Comparison of ENCODE assay signal across 29 cellular contexts in the genomic region with DNA sequence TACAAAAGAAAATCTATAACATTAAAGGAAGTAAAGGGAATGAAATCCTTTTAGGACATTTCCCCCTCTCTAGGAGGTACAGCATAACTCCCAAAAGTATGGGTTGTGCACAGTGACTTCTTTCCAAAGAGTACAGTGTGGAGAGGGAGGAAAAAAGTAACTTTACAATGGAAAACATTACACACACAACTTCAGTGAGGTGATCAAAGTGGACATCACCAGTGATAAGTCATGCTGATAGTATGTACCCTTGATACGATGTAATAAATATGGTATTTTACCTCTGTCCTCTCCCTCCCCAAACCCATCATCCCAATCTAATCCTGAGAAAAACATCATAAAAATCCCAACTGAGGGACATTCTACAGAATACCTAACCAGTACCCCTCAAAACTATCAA. TPM values are rescaled to one million over a fixed set of nuclear protein-coding genes. Genes with fewer than 3 reads are reported as not detected.
"Had no signal": no experiment of that assay in that cellular context is flagged by ENCODE, and none has a peak within 500 bp of the region (broad histone marks: within the 10 kb centered on the region; RNA-seq: fewer than 3 reads in every experiment).

No MANE protein-coding gene starts in this region.

- H3K36me3 ChIP-seq: ascending aorta, esophagus muscularis mucosa, heart right ventricle, pancreas, prostate gland, thoracic aorta had no signal

- H3K4me1 ChIP-seq: prostate gland had no signal

- H3K27ac ChIP-seq: ascending aorta, heart right ventricle, pancreas, prostate gland, thoracic aorta had no signal

- H3K9me3 ChIP-seq: ascending aorta, esophagus muscularis mucosa, heart right ventricle, pancreas, prostate gland, thoracic aorta had no signal

- ATAC-seq: heart right ventricle; left cardiac atrium; naive thymus-derived CD8-positive, alpha-beta T cell; pancreas; sciatic nerve had no signal

- H3K4me3 ChIP-seq: ascending aorta, esophagus muscularis mucosa, heart right ventricle, pancreas, prostate gland, skin epidermis, thoracic aorta had no signal

- H3K27me3 ChIP-seq: ascending aorta, esophagus muscularis mucosa, heart right ventricle, pancreas had no signal

- DNase-seq: activated CD4-positive, alpha-beta T cell treated with anti-CD3 and anti-CD28 coated beads for 4 hours; activated CD4-positive, alpha-beta T cell treated with anti-CD3 and anti-CD28 coated beads, Interleukin-2, amount 50 U/mL, for 4 hours; activated CD4-positive, CD25-positive, alpha-beta regulatory T cell; activated gamma-delta T cell; activated naive CD4-positive, alpha-beta T cell treated with anti-CD3 and anti-CD28 coated beads, Interleukin-2, amount 10 ng/mL, durations not matched to agents 7 days and 5 days; activated naive CD8-positive, alpha-beta T cell treated with anti-CD3 and anti-CD28 coated beads, Interleukin-2, amount 10 ng/mL, durations not matched to agents 7 days and 5 days; activated T-cell treated with anti-CD3 and anti-CD28 coated beads for 4 hours; central memory CD4-positive, alpha-beta T cell; endodermal cell; foreskin melanocyte; heart right ventricle; left cardiac atrium; naive thymus-derived CD8-positive, alpha-beta T cell; nucleus accumbens; pancreas; retina; stimulated activated CD4-positive, alpha-beta T cell treated with anti-CD3 and anti-CD28 coated beads, Interleukin-12 subunit alpha, Interleukin-12 subunit beta, amount 100 ng/mL, for 4 hours; stimulated activated CD4-positive, alpha-beta T cell treated with anti-CD3 and anti-CD28 coated beads, Interleukin-4, amount 100 ng/mL, for 1 hour; trophoblast cell had no signal

RNA-seq across cellular contexts. Expression of gene PLD1, which starts 10.8 kb away (rescaled TPM):
- polyA plus RNA-seq: naive thymus-derived CD8-positive, alpha-beta T cell had no signal

RNA-seq across cellular contexts. Expression of gene TMEM212, which starts 43.6 kb away (rescaled TPM):
- total RNA-seq: activated naive CD8-positive, alpha-beta T cell treated with anti-CD3 and anti-CD28 coated beads, Interleukin-2, amount 10 ng/mL, durations not matched to agents 7 days and 5 days; ascending aorta; endodermal cell; esophagus muscularis mucosa; glomerular endothelial cell; heart right ventricle; left cardiac atrium; liver; naive thymus-derived CD8-positive, alpha-beta T cell; neural crest cell; pancreas; prostate gland; sciatic nerve; T-helper 1 cell treated with Interleukin-12 subunit alpha and Interleukin-12 subunit beta and Interleukin-4 antibody, amounts not matched to agents 30 ng/mL and 1 ng/mL, for 36 hours; thoracic aorta had no signal
- polyA plus RNA-seq: heart right ventricle; liver; naive thymus-derived CD8-positive, alpha-beta T cell; pancreas had no signal
